ENCODE assay signal across 28 cellular contexts in genomic region chrX:47158781-47159180, GRCh38.
"Had no signal": no experiment of that assay in that cellular context is flagged by ENCODE, and none has a peak within 500 bp of the region (broad histone marks: within the 10 kb centered on the region; RNA-seq: fewer than 3 reads in every experiment).

No MANE protein-coding gene starts in this region.

- ATAC-seq: naive thymus-derived CD4-positive, alpha-beta T cell; right lobe of liver; stimulated activated effector memory CD8-positive, alpha-beta T cell treated with anti-CD3 and anti-CD28 coated beads, Interleukin-12 subunit alpha, Interleukin-12 subunit beta, amount 100 ng/mL, for 72 hours; stimulated activated naive B cell treated with anti-CD40 and anti-IgM and Interleukin-4, amounts not matched to agents 10 μg/mL and 1 μg/mL and 100 μg/mL, for 72 hours; upper lobe of right lung had no signal

- H3K36me3 Mint-ChIP-seq: natural killer cell had no signal

- FAIRE-seq: small intestine had no signal

- H3K4me3 ChIP-seq: neural progenitor cell, ovary, prostate gland, right lobe of liver, sigmoid colon, suprapubic skin, testis, tibial artery, transverse colon, upper lobe of right lung, uterus had no signal

- H3K4me1 Mint-ChIP-seq: nephron; neural progenitor cell; stimulated activated effector memory CD8-positive, alpha-beta T cell treated with anti-CD3 and anti-CD28 coated beads, Interleukin-12 subunit alpha, Interleukin-12 subunit beta, amount 100 ng/mL, for 72 hours had no signal

- H3K27me3 Mint-ChIP-seq: naive thymus-derived CD4-positive, alpha-beta T cell; stimulated activated naive B cell treated with anti-CD40 and anti-IgM and Interleukin-4, amounts not matched to agents 10 μg/mL and 1 μg/mL and 100 μg/mL, for 72 hours; stimulated activated naive CD8-positive, alpha-beta T cell treated with anti-CD3 and anti-CD28 coated beads, Interleukin-15, Interleukin-2, amounts not matched to agents 100 ng/mL and 50 ng/mL, for 24 hours; type B pancreatic cell had no signal

- H3K27ac ChIP-seq: neural progenitor cell, ovary, parathyroid adenoma, prostate gland, right lobe of liver, sigmoid colon, suprapubic skin, testis, tibial artery, transverse colon, upper lobe of right lung, uterus had no signal

- H3K27me3 ChIP-seq: neural progenitor cell, ovary, right lobe of liver, sigmoid colon, suprapubic skin, testis, tibial artery, transverse colon, upper lobe of right lung, uterus had no signal

- H3K4me3 Mint-ChIP-seq: naive thymus-derived CD4-positive, alpha-beta T cell; natural killer cell; nephron; neural progenitor cell; stimulated activated effector memory CD8-positive, alpha-beta T cell treated with anti-CD3 and anti-CD28 coated beads, Interleukin-12 subunit alpha, Interleukin-12 subunit beta, amount 100 ng/mL, for 72 hours; stimulated activated naive B cell treated with anti-CD40 and anti-IgM and Interleukin-4, amounts not matched to agents 10 μg/mL and 1 μg/mL and 100 μg/mL, for 72 hours; stimulated activated naive CD8-positive, alpha-beta T cell treated with anti-CD3 and anti-CD28 coated beads, Interleukin-15, Interleukin-2, amounts not matched to agents 100 ng/mL and 50 ng/mL, for 24 hours; type B pancreatic cell had no signal

- H3K4me2 ChIP-seq: neural progenitor cell had no signal

- H2AFZ ChIP-seq: neural progenitor cell, parathyroid adenoma had no signal

- H3K9me3 Mint-ChIP-seq: natural killer cell; stimulated activated effector memory CD8-positive, alpha-beta T cell treated with anti-CD3 and anti-CD28 coated beads, Interleukin-12 subunit alpha, Interleukin-12 subunit beta, amount 100 ng/mL, for 72 hours; stimulated activated naive B cell treated with anti-CD40 and anti-IgM and Interleukin-4, amounts not matched to agents 10 μg/mL and 1 μg/mL and 100 μg/mL, for 72 hours; stimulated activated naive CD8-positive, alpha-beta T cell treated with anti-CD3 and anti-CD28 coated beads, Interleukin-15, Interleukin-2, amounts not matched to agents 100 ng/mL and 50 ng/mL, for 24 hours; type B pancreatic cell had no signal

- H3K4me1 ChIP-seq: neural progenitor cell, parathyroid adenoma, prostate gland, sigmoid colon, suprapubic skin, testis, tibial artery, transverse colon, upper lobe of right lung, uterus had no signal

- H3K27ac Mint-ChIP-seq: natural killer cell; nephron; neural progenitor cell; stimulated activated effector memory CD8-positive, alpha-beta T cell treated with anti-CD3 and anti-CD28 coated beads, Interleukin-12 subunit alpha, Interleukin-12 subunit beta, amount 100 ng/mL, for 72 hours; stimulated activated naive B cell treated with anti-CD40 and anti-IgM and Interleukin-4, amounts not matched to agents 10 μg/mL and 1 μg/mL and 100 μg/mL, for 72 hours; stimulated activated naive CD8-positive, alpha-beta T cell treated with anti-CD3 and anti-CD28 coated beads, Interleukin-15, Interleukin-2, amounts not matched to agents 100 ng/mL and 50 ng/mL, for 24 hours; type B pancreatic cell had no signal

- H3K36me3 ChIP-seq: neural progenitor cell, ovary, prostate gland, right lobe of liver, transverse colon, upper lobe of right lung, uterus had no signal

- H3K9me3 ChIP-seq: ovary, prostate gland, right lobe of liver, sigmoid colon, suprapubic skin, testis, tibial artery, transverse colon, upper lobe of right lung, uterus had no signal

- H3K9ac ChIP-seq: neural progenitor cell, parathyroid adenoma had no signal

- DNase-seq: naive thymus-derived CD4-positive, alpha-beta T cell; natural killer cell; occipital lobe; ovary; retina; right lobe of liver; small intestine; stimulated activated CD4-positive, alpha-beta T cell treated with anti-CD3 and anti-CD28 coated beads, Interleukin-15, amount 100 ng/mL, for 24 hours; stimulated activated CD4-positive, alpha-beta T cell treated with anti-CD3 and anti-CD28 coated beads, Interleukin-2, amount 100 ng/mL, for 24 hours; stimulated activated CD4-positive, alpha-beta T cell treated with anti-CD3 and anti-CD28 coated beads, Interleukin-2, amount 100 ng/mL, for 48 hours; stimulated activated CD4-positive, alpha-beta T cell treated with anti-CD3 and anti-CD28 coated beads, Interleukin-4, amount 100 ng/mL, for 24 hours; stimulated activated naive B cell treated with anti-CD40 and anti-IgM and Interleukin-4, amounts not matched to agents 10 μg/mL and 1 μg/mL and 100 μg/mL, for 72 hours; stimulated activated naive CD4-positive, alpha-beta T cell treated with Interleukin-2 at 50 U/mL for 16 hours; substantia nigra; testis; tibial artery; transverse colon; upper lobe of right lung; uterus had no signal
